Comparison of ENCODE assay signal across 23 cellular contexts in the genomic region with DNA sequence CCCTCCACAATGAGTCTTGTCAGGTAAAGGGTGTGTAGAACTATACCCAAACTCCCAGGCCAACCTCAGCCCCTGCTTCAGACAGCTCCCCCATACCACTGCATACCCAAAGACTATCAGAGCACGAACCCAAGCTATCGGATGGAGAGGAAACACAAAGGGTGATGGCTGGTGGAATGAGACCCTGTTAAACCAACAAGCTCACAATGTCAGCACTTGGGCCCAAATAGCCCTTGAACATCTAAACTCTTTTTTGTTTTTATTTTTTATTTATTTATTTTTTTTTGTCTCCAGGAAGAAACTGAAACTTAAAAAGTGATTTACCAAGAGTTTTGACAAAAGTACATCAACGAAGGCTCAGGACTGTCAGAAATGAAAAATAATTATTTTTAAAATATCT. TPM values are rescaled to one million over a fixed set of nuclear protein-coding genes. Genes with fewer than 3 reads are reported as not detected.
DNase-seq lines count a peak whose midpoint lies in the region; ATAC-seq, FAIRE-seq and TF ChIP-seq lines count a peak whose summit lies in the region.
"Had no signal": no experiment of that assay in that cellular context is flagged by ENCODE, and none has a peak within 500 bp of the region (broad histone marks: within the 10 kb centered on the region; RNA-seq: fewer than 3 reads in every experiment).

No MANE protein-coding gene starts in this region.

- no peak overlapping the region for H3K56ac ChIP-seq in H1 (replicated peaks; ENCODE audit: insufficient read length, low read depth, low read length)

- H3K4me1 Mint-ChIP-seq in activated T-cell treated with anti-CD3 and anti-CD28 coated beads, Interleukin-2, amount 50 U/mL, for 24 hours (ENCODE audit: low read depth), result peaks cover 76% of the 10 kb centered on the region

- no peak for TF ChIP-seq RAD21 in H1 (IDR thresholded peaks at IDR 0.05 in 1 of 2, conservative IDR thresholded peaks at IDR 0.05 in 1 of 2; ENCODE audit: low read depth in 2 of 2, low read length in 2 of 2)

- no peak overlapping the region for H3K18ac ChIP-seq in H1 (ENCODE audit: extremely low read depth, low read length)

- no peaks in the 10 kb centered on the region for H3K27me3 Mint-ChIP-seq in activated T-cell treated with anti-CD3 and anti-CD28 coated beads, Interleukin-2, amount 50 U/mL, for 24 hours

- H3K4me1 ChIP-seq in Karpas-422 (ENCODE audit: low read length), result peaks cover 52% of the 10 kb centered on the region
- peaks cover 7 to 14% (median 11%) of the 10 kb centered on the region in 4 experiments for H3K4me1 ChIP-seq in H1 (replicated peaks in 1 of 4; ENCODE audit: control insufficient read depth in 3 of 4, insufficient read depth in 4 of 4, low read length in 3 of 4)

- peak overlapping the region; percentile 32 for H3K27ac ChIP-seq in Karpas-422 (ENCODE audit: low read length)
- H3K27ac ChIP-seq in H1 (ENCODE audit: low read depth, low read length), result no peak overlapping the region
- H3K27ac ChIP-seq: body of pancreas, GM23248 had no signal

- no peak overlapping the region for H3K4ac ChIP-seq in H1 (replicated peaks; ENCODE audit: insufficient read length, low read depth, low read length)

- peak overlapping the region; percentile 51; the same call in 1 of the 2 replicates for H2BK12ac ChIP-seq in H1 (ENCODE audit: low read depth, low read length)

- no peak for FAIRE-seq in H1 (lab: Jason Lieb, UNC)

- in situ Hi-C loops in ACHN (cut with HindIII; ENCODE audit: low pct_ligation_motif_present, low pct_unique_long_range_greater_than_20kb, low sequenced_read_pairs), result no loop called here

- CTCF ChIA-PET in H1 (lab: Charles Lee; ENCODE audit: partially characterized antibody), result interaction anchor here (0.6 to 2.4 kb wide), 11 partner anchors 9 to 1508 kb away, joined by 3 to 12 read pairs (median 4); a partner anchor contains a TSS

- no peaks in the 10 kb centered on the region for H3K9me3 Mint-ChIP-seq in activated T-cell treated with anti-CD3 and anti-CD28 coated beads, Interleukin-2, amount 50 U/mL, for 24 hours

- H2BK120ac ChIP-seq in H1 (replicated peaks; ENCODE audit: low read depth, low read length), result no peak overlapping the region

- peak overlapping the region; percentile 81 for H3K27ac Mint-ChIP-seq in activated T-cell treated with anti-CD3 and anti-CD28 coated beads, Interleukin-2, amount 50 U/mL, for 24 hours

- no peaks in the 10 kb centered on the region for H3K36me3 ChIP-seq in Karpas-422 (ENCODE audit: insufficient read depth, low read length)
- no peaks in the 10 kb centered on the region for H3K36me3 ChIP-seq in H1 (ENCODE audit: control insufficient read depth in 2 of 4, insufficient read depth in 4 of 4, low read length in 3 of 4)
- H3K36me3 ChIP-seq: MG63 had no signal

- no peak overlapping the region for H4K5ac ChIP-seq in H1 (ENCODE audit: insufficient read length, low read depth, low read length)

- H3K23me2 ChIP-seq in H1 (ENCODE audit: low read depth, low read length), result no peaks in the 10 kb centered on the region

- H3K36me3 Mint-ChIP-seq in activated T-cell treated with anti-CD3 and anti-CD28 coated beads, Interleukin-2, amount 50 U/mL, for 24 hours (ENCODE audit: low read depth), result peaks cover 18% of the 10 kb centered on the region

- H3K9me2 ChIP-seq in Karpas-422 (replicated peaks; ENCODE audit: insufficient read depth, low read length), result no peaks in the 10 kb centered on the region

- TF ChIP-seq EP300 in H1 (IDR thresholded peaks at IDR 0.05; ENCODE audit: borderline replicate concordance in 1 of 2, low read depth in 2 of 2, low read length in 2 of 2), result no peak

- DNase-seq in activated T-cell treated with anti-CD3 and anti-CD28 coated beads, Interleukin-2, amount 50 U/mL, for 24 hours, result no peak
- DNase-seq in activated T-cell treated with anti-CD3 and anti-CD28 coated beads, Interleukin-2, amount 50 U/mL, for 1 hour, result no peak
- DNase-seq in Karpas-422 (no peak), H1 (ENCODE audit: low read depth in 1 of 2, low spot score in 2 of 2) (no peak), sciatic nerve (ENCODE audit: low spot score) (peak; percentile 18), hypothalamus (lab: John Stamatoyannopoulos, UW) (no peak), ACHN (no peak)
- DNase-seq: activated naive CD4-positive, alpha-beta T cell treated with Interleukin-2 at 50 U/mL for 16 hours; body of pancreas; C1 segment of cervical spinal cord; DMS153; effector memory CD4-positive, alpha-beta T cell; GDM1; GM23248; IMR-90; left cardiac atrium; MG63; NCI-H1436 treated with DMSO at 0.1 percent for 48 hours; NCI-H524 treated with DMSO at 0.1 percent for 48 hours had no signal

- no peak overlapping the region for H4K91ac ChIP-seq in H1 (replicated peaks; ENCODE audit: insufficient read length, low read length)

- no peak overlapping the region for H3K23ac ChIP-seq in H1 (ENCODE audit: insufficient read length)

- TF ChIP-seq POLR2A in H1 (IDR thresholded peaks at IDR 0.05; ENCODE audit: control extremely low read depth in 1 of 2, low read depth in 2 of 2, low read length in 2 of 2), result no peak

- POLR2A ChIA-PET in H1 (lab: Charles Lee; ENCODE audit: partially characterized antibody), result interaction anchor here (0.5 to 2.8 kb wide), 4 partner anchors 10 to 34 kb away, joined by 3 to 21 read pairs (median 6); a partner anchor contains a TSS

- peaks cover 39% of the 10 kb centered on the region for H4K20me1 ChIP-seq in Karpas-422 (ENCODE audit: insufficient read depth, low read depth, low read length)
- H4K20me1 ChIP-seq in H1 (replicated peaks in 1 of 2; ENCODE audit: control insufficient read depth in 1 of 2, insufficient read depth in 2 of 2, low read length in 2 of 2), result peaks cover 16 to 47% of the 10 kb centered on the region in 2 experiments

- H3K4me2 ChIP-seq in Karpas-422 (ENCODE audit: low read depth, low read length, poor library complexity, severe bottlenecking) (no peak overlapping the region), H1 (ENCODE audit: insufficient read depth in 1 of 2, low read depth in 2 of 2, low read length in 2 of 2) (no peak overlapping the region; a peak in 1 of 4 replicates)

- H3K4me3 ChIP-seq in Karpas-422 (ENCODE audit: low read length) (no peak overlapping the region), H1 (ENCODE audit: extremely low read depth in 1 of 4, insufficient read depth in 2 of 4, low read depth in 3 of 4, low read length in 4 of 4) (no peak overlapping the region)
- H3K4me3 ChIP-seq: body of pancreas, GM23248, MG63 had no signal

- no peak for ATAC-seq in sciatic nerve
- ATAC-seq in GM19324 (IDR thresholded peaks at IDR 0.05; ENCODE audit: low FRiP score, unreplicated experiment), result no peak
- ATAC-seq: activated CD4-positive, CD25-positive, alpha-beta regulatory T cell treated with anti-CD3 and anti-CD28 coated beads, Interleukin-2, amount 50 U/mL, for 24 hours; body of pancreas; left cardiac atrium had no signal

- H3K79me2 ChIP-seq in Karpas-422 (ENCODE audit: low read length) (peaks cover 97% of the 10 kb centered on the region), H1 (ENCODE audit: control insufficient read depth in 1 of 2, insufficient read depth in 2 of 2, low read length in 2 of 2) (peaks cover 32 to 93% of the 10 kb centered on the region in 2 experiments)

- intact Hi-C loops in sciatic nerve (cut with DNase I), result no loop called here

- H2AK5ac ChIP-seq in H1 (ENCODE audit: low read depth, low read length), result 0 out of 2 replicates have a peak overlapping the region, but pooled peaks have one; percentile 20

- no peak overlapping the region for H2AFZ ChIP-seq in Karpas-422 (ENCODE audit: low read length)
- H2AFZ ChIP-seq in H1 (ENCODE audit: low read length), result no peak overlapping the region
- H2AFZ ChIP-seq: GM23248 had no signal

- no peak overlapping the region for H2BK5ac ChIP-seq in H1 (ENCODE audit: low read depth, low read length)

- no peaks in the 10 kb centered on the region for H3K9me3 ChIP-seq in Karpas-422 (ENCODE audit: low read length)
- H3K9me3 ChIP-seq in H1 (ENCODE audit: insufficient read depth in 2 of 2, low read depth in 1 of 2, low read length in 1 of 2), result no peaks in the 10 kb centered on the region
- H3K9me3 ChIP-seq: body of pancreas, MG63 had no signal

- no peak overlapping the region for H3K4me3 Mint-ChIP-seq in activated T-cell treated with anti-CD3 and anti-CD28 coated beads, Interleukin-2, amount 50 U/mL, for 24 hours

- TF ChIP-seq CTCF in H1 (IDR thresholded peaks at IDR 0.05; ENCODE audit: control extremely low read depth in 1 of 3, insufficient read depth in 1 of 3, low read depth in 1 of 3, low read length in 3 of 3), result no peak

- H3K14ac ChIP-seq in H1 (ENCODE audit: insufficient read length), result no peak overlapping the region

- peaks cover 28% of the 10 kb centered on the region for H3K79me1 ChIP-seq in H1 (ENCODE audit: low read depth, low read length)

- WGBS in H1 (ENCODE audit: extremely low coverage in 1 of 2, insufficient coverage in 1 of 2, insufficient read length in 1 of 2, insufficient replicate concordance in 2 of 2, low coverage in 1 of 2, low lambda C conversion rate in 2 of 2, missing lambda C conversion rate in 1 of 2), 2 experiments, result 79% methylated on average over 3 of the region's 3 CpGs; no CpG with 5 or more reads in 1 of the 2 experiments

- no peak overlapping the region for H4K8ac ChIP-seq in H1 (ENCODE audit: extremely low read depth, insufficient read depth, low read length)

- H3K27me3 ChIP-seq in Karpas-422 (ENCODE audit: low read length) (no peaks in the 10 kb centered on the region), H1 (replicated peaks in 1 of 4; ENCODE audit: control insufficient read depth in 3 of 4, extremely low read depth in 1 of 4, insufficient read depth in 3 of 4, low read length in 3 of 4) (no peaks in the 10 kb centered on the region; a peak in 1 of 7 replicates)
- H3K27me3 ChIP-seq: body of pancreas, MG63 had no signal

- H2BK15ac ChIP-seq in H1 (ENCODE audit: low read length), result peak overlapping the region; percentile 53; the same call in 1 of the 2 replicates

- no peak overlapping the region for H3K9ac ChIP-seq in Karpas-422 (ENCODE audit: low read length)
- H3K9ac ChIP-seq in H1 (replicated peaks in 1 of 4; ENCODE audit: extremely low read depth in 1 of 4, low read depth in 3 of 4, low read length in 3 of 4), result no peak overlapping the region
- H3K9ac ChIP-seq: GM23248 had no signal

- peak overlapping the region; percentile 82; the same call in 1 of the 2 replicates for H2BK20ac ChIP-seq in H1 (ENCODE audit: low read length)

RNA-seq across cellular contexts. Expression of a gene that starts 10.6 kb away (rescaled TPM):
- 18.6 and 31.1 TPM in 2 replicates for total RNA-seq in Karpas-422 (2014; rRNA removed; shearing (Covaris generic); ENCODE audit: low replicate concordance)
- 62.2 and 65.5 TPM in 2 replicates for total RNA-seq in H1 (2021; fragmentation: NEBNext Ultra II Directional; extraction: Animal tissue kit (Norgen Biotek cat#: 25700))
- 42.3 and 74.8 TPM in 2 replicates for polyA plus RNA-seq in H1 (2011; rRNA removed)
- 42.6 TPM for polyA plus RNA-seq in H1 (2011; cell fraction: cytosol; rRNA removed)
- 58.0 TPM for polyA plus RNA-seq in H1 (2011; cell fraction: nucleus; rRNA removed)
- 49.8 to 57.4 TPM (median 51.5 TPM) in 4 replicates for polyA plus RNA-seq in H1 (2012, experiment 1 of 2)
- polyA plus RNA-seq in H1 (2012, experiment 2 of 2), result 59.6 TPM
- 53.6 TPM for polyA plus RNA-seq in H1 (2013, experiment 1 of 2)
- polyA plus RNA-seq in H1 (2013, experiment 2 of 2), result 60.2 TPM
- 47.2 and 62.3 TPM in 2 replicates for polyA minus RNA-seq in H1 (2011; rRNA and poly(A)+ RNA removed)
- polyA minus RNA-seq in H1 (2011; cell fraction: cytosol; rRNA and poly(A)+ RNA removed), result 46.5 TPM
- 33.3 TPM for polyA minus RNA-seq in H1 (2011; cell fraction: nucleus; rRNA and poly(A)+ RNA removed)
- total RNA-seq in sciatic nerve, result 37.2 TPM

RNA-seq across cellular contexts. Expression of a gene that starts 19.5 kb away (rescaled TPM):
- not detected in 2 replicates for total RNA-seq in Karpas-422 (2014; rRNA removed; shearing (Covaris generic); ENCODE audit: low replicate concordance)
- not detected in 2 replicates for total RNA-seq in H1 (2021; fragmentation: NEBNext Ultra II Directional; extraction: Animal tissue kit (Norgen Biotek cat#: 25700))
- polyA plus RNA-seq in H1 (2011; rRNA removed), result not detected in 2 replicates
- polyA plus RNA-seq in H1 (2011; cell fraction: cytosol; rRNA removed), result not detected
- not detected for polyA plus RNA-seq in H1 (2011; cell fraction: nucleus; rRNA removed)
- not detected in 4 replicates for polyA plus RNA-seq in H1 (2012, experiment 1 of 2)
- not detected for polyA plus RNA-seq in H1 (2012, experiment 2 of 2)
- not detected for polyA plus RNA-seq in H1 (2013, experiment 1 of 2)
- 0.02 TPM for polyA plus RNA-seq in H1 (2013, experiment 2 of 2)
- 0.13 TPM in 1 of 2 replicates, not detected in the other for polyA minus RNA-seq in H1 (2011; rRNA and poly(A)+ RNA removed)
- not detected for polyA minus RNA-seq in H1 (2011; cell fraction: cytosol; rRNA and poly(A)+ RNA removed)
- polyA minus RNA-seq in H1 (2011; cell fraction: nucleus; rRNA and poly(A)+ RNA removed), result not detected
- not detected for total RNA-seq in sciatic nerve
- total RNA-seq: A673, GM23248, IMR-90, left cardiac atrium, urinary bladder had no signal
- polyA plus RNA-seq: GM23248, IMR-90 had no signal

RNA-seq across cellular contexts. Expression of a gene that starts 32.9 kb away (rescaled TPM):
- total RNA-seq in Karpas-422 (2014; rRNA removed; shearing (Covaris generic); ENCODE audit: low replicate concordance), result 3.5 and 7.8 TPM in 2 replicates
- total RNA-seq in H1 (2021; fragmentation: NEBNext Ultra II Directional; extraction: Animal tissue kit (Norgen Biotek cat#: 25700)), result 16.0 and 18.6 TPM in 2 replicates
- 12.2 and 16.7 TPM in 2 replicates for polyA plus RNA-seq in H1 (2011; rRNA removed)
- polyA plus RNA-seq in H1 (2011; cell fraction: cytosol; rRNA removed), result 18.9 TPM
- polyA plus RNA-seq in H1 (2011; cell fraction: nucleus; rRNA removed), result 17.1 TPM
- polyA plus RNA-seq in H1 (2012, experiment 1 of 2), result 10.7 to 15.4 TPM (median 14.2 TPM) in 4 replicates
- 10.9 TPM for polyA plus RNA-seq in H1 (2012, experiment 2 of 2)
- 9.0 TPM for polyA plus RNA-seq in H1 (2013, experiment 1 of 2)
- polyA plus RNA-seq in H1 (2013, experiment 2 of 2), result 9.0 TPM
- 4.1 and 5.7 TPM in 2 replicates for polyA minus RNA-seq in H1 (2011; rRNA and poly(A)+ RNA removed)
- polyA minus RNA-seq in H1 (2011; cell fraction: cytosol; rRNA and poly(A)+ RNA removed), result 5.6 TPM
- polyA minus RNA-seq in H1 (2011; cell fraction: nucleus; rRNA and poly(A)+ RNA removed), result 4.3 TPM
- total RNA-seq in sciatic nerve, result 14.8 TPM

RNA-seq across cellular contexts. Expression of a gene that starts 38.5 kb away (rescaled TPM):
- total RNA-seq in Karpas-422 (2014; rRNA removed; shearing (Covaris generic); ENCODE audit: low replicate concordance), result not detected in 2 replicates
- 0.42 and 0.48 TPM in 2 replicates for total RNA-seq in H1 (2021; fragmentation: NEBNext Ultra II Directional; extraction: Animal tissue kit (Norgen Biotek cat#: 25700))
- polyA plus RNA-seq in H1 (2011; rRNA removed), result 0.17 and 0.19 TPM in 2 replicates
- 0.08 TPM for polyA plus RNA-seq in H1 (2011; cell fraction: cytosol; rRNA removed)
- polyA plus RNA-seq in H1 (2011; cell fraction: nucleus; rRNA removed), result not detected
- 0.31 TPM in 2 of 4 replicates, not detected in the others for polyA plus RNA-seq in H1 (2012, experiment 1 of 2)
- not detected for polyA plus RNA-seq in H1 (2012, experiment 2 of 2)
- polyA plus RNA-seq in H1 (2013, experiment 1 of 2), result 0.04 TPM
- polyA plus RNA-seq in H1 (2013, experiment 2 of 2), result 0.09 TPM
- polyA minus RNA-seq in H1 (2011; rRNA and poly(A)+ RNA removed), result not detected in 2 replicates
- not detected for polyA minus RNA-seq in H1 (2011; cell fraction: cytosol; rRNA and poly(A)+ RNA removed)
- polyA minus RNA-seq in H1 (2011; cell fraction: nucleus; rRNA and poly(A)+ RNA removed), result not detected
- not detected for total RNA-seq in sciatic nerve
- total RNA-seq: A673, body of pancreas, GM23248, IMR-90, left cardiac atrium, urinary bladder had no signal
- polyA plus RNA-seq: GM23248, IMR-90, urinary bladder had no signal
